In the genomic region with DNA sequence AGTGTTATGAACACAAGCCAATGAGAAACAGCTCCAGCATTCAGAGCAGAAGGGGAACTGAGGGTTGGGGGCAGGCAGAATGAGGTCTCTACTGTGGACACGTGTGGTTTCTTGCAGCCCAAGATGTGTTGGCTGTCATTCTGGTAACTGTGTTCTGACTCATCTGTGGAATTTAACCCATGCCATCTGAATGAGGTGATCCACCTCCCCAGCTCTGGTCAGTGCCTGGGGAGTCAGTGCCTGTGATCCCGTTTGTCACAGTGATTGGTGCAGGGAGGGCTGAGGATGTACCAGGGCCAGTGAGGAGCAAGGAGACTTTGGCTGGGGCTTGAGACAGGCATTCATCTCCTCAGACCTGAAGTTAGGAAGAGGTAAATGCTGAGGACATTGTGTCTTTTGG, we compare ENCODE assay signal across 14 cellular contexts.
A peak's percentile ranks its signal among the peaks of the same experiment; 100 is the strongest.
DNase-seq lines count a peak whose midpoint lies in the region; ATAC-seq, FAIRE-seq and TF ChIP-seq lines count a peak whose summit lies in the region.
"Had no signal": no experiment of that assay in that cellular context is flagged by ENCODE, and none has a peak within 500 bp of the region (broad histone marks: within the 10 kb centered on the region; RNA-seq: fewer than 3 reads in every experiment).

No MANE protein-coding gene starts in this region.

- H3K4me1 Mint-ChIP-seq in immature natural killer cell: peaks cover 26 to 37% of the 10 kb centered on the region in 2 donors
- H3K4me1 Mint-ChIP-seq in activated CD4-positive, alpha-beta memory T cell treated with anti-CD3 and anti-CD28 coated beads, Interleukin-2, amount 10 ng/mL, durations not matched to agents 7 days and 5 days: no peaks in the 10 kb centered on the region

- peaks cover 12 to 16% (median 15%) of the 10 kb centered on the region in 3 donors for H3K27me3 Mint-ChIP-seq in immature natural killer cell (ENCODE audit: low read depth in 3 of 3)
- no peaks in the 10 kb centered on the region for H3K27me3 Mint-ChIP-seq in activated CD4-positive, alpha-beta memory T cell treated with anti-CD3 and anti-CD28 coated beads, Interleukin-2, amount 10 ng/mL, durations not matched to agents 7 days and 5 days

- CTCF ChIA-PET in HEK293 (lab: Yijun Ruan, JAX): interaction anchor here (1.3 kb wide), 1 partner anchor 122 kb away, joined by 4 read pairs; no protein-coding TSS in a partner anchor
- CTCF ChIA-PET in activated CD4-positive, alpha-beta memory T cell treated with anti-CD3 and anti-CD28 coated beads, Interleukin-2, amount 10 ng/mL, durations not matched to agents 7 days and 5 days (lab: Charles Lee): no interaction called here

- no peaks in the 10 kb centered on the region for H3K36me3 Mint-ChIP-seq in immature natural killer cell
- H3K36me3 Mint-ChIP-seq in activated CD4-positive, alpha-beta memory T cell treated with anti-CD3 and anti-CD28 coated beads, Interleukin-2, amount 10 ng/mL, durations not matched to agents 7 days and 5 days (ENCODE audit: low read depth): no peaks in the 10 kb centered on the region

- no peak overlapping the region for H3K4me3 ChIP-seq in HEK293 (ENCODE audit: low read depth, low read length)
- no peak overlapping the region for H3K4me3 ChIP-seq in RWPE2 (ENCODE audit: severe bottlenecking)
- H3K4me3 ChIP-seq in fibroblast of pulmonary artery (replicated peaks; ENCODE audit: low read depth, low read length): no peak overlapping the region
- H3K4me3 ChIP-seq: gastrocnemius medialis, suprapubic skin had no signal

- H3K27ac ChIP-seq in HEK293 (ENCODE audit: extremely low read depth, low read depth, low read length): no peak overlapping the region
- no peak overlapping the region for H3K27ac ChIP-seq in RWPE2 (ENCODE audit: poor library complexity, severe bottlenecking)
- H3K27ac ChIP-seq: gastrocnemius medialis, suprapubic skin, VCaP had no signal

- H3K36me3 ChIP-seq in HEK293 (ENCODE audit: control insufficient read depth in 2 of 2, insufficient read depth in 1 of 2, low read length in 2 of 2) (no peaks in the 10 kb centered on the region), RWPE2 (ENCODE audit: low read depth) (no peaks in the 10 kb centered on the region)
- H3K36me3 ChIP-seq: gastrocnemius medialis, suprapubic skin had no signal

- no peak overlapping the region for H3K27ac Mint-ChIP-seq in immature natural killer cell
- no peak overlapping the region for H3K27ac Mint-ChIP-seq in activated CD4-positive, alpha-beta memory T cell treated with anti-CD3 and anti-CD28 coated beads, Interleukin-2, amount 10 ng/mL, durations not matched to agents 7 days and 5 days
- H3K27ac Mint-ChIP-seq: activated T-cell treated with anti-CD3 and anti-CD28 coated beads, Interleukin-2, amount 50 U/mL, for 24 hours had no signal

- peaks cover 9% of the 10 kb centered on the region for H3K4me1 ChIP-seq in HEK293 (ENCODE audit: control insufficient read depth, insufficient read depth, low read length)
- no peaks in the 10 kb centered on the region for H3K4me1 ChIP-seq in RWPE2 (ENCODE audit: insufficient read depth, poor library complexity, severe bottlenecking)
- H3K4me1 ChIP-seq: gastrocnemius medialis, suprapubic skin had no signal

- TF ChIP-seq CTCF in HEK293 (tag by site-specific recombination; IDR thresholded peaks at IDR 0.05): no peak
- no peak for TF ChIP-seq CTCF in RWPE2 (IDR thresholded peaks at IDR 0.05; ENCODE audit: poor library complexity, severe bottlenecking)
- TF ChIP-seq CTCF in fibroblast of pulmonary artery (IDR thresholded peaks at IDR 0.05; ENCODE audit: low read length, missing control alignments): no peak

- peak; percentile 96 for FAIRE-seq in urothelium cell line (lab: Jason Lieb, UNC)

- H3K9me3 ChIP-seq in HEK293 (ENCODE audit: control insufficient read depth, insufficient read depth, low read depth, low read length): no peaks in the 10 kb centered on the region
- no peaks in the 10 kb centered on the region for H3K9me3 ChIP-seq in RWPE2 (ENCODE audit: severe bottlenecking)
- H3K9me3 ChIP-seq: gastrocnemius medialis, suprapubic skin had no signal

- ATAC-seq in RWPE2 (ENCODE audit: low read depth) (peak; percentile 85), GM19452 (IDR thresholded peaks at IDR 0.05; ENCODE audit: unreplicated experiment) (no peak)
- ATAC-seq: gastrocnemius medialis had no signal

- no peaks in the 10 kb centered on the region for H3K27me3 ChIP-seq in RWPE2 (ENCODE audit: insufficient read depth, poor library complexity, severe bottlenecking)
- H3K27me3 ChIP-seq: gastrocnemius medialis, suprapubic skin had no signal

- no peak for DNase-seq in RWPE2 (ENCODE audit: low spot score)
- DNase-seq in fibroblast of pulmonary artery (ENCODE audit: low read depth): peak; percentile 40
- peak; percentile 86 for DNase-seq in urothelium cell line (ENCODE audit: low spot score)
- DNase-seq in immature natural killer cell: no peak
- no peak for DNase-seq in activated CD4-positive, alpha-beta memory T cell treated with anti-CD3 and anti-CD28 coated beads, Interleukin-2, amount 10 ng/mL, durations not matched to agents 7 days and 5 days
- DNase-seq: activated T-cell treated with anti-CD3 and anti-CD28 coated beads, Interleukin-2, amount 50 U/mL, for 24 hours; caudate nucleus; gastrocnemius medialis; NCI-H1694; stimulated activated CD4-positive, alpha-beta T cell treated with anti-CD3 and anti-CD28 coated beads, Interleukin-4, amount 100 ng/mL, for 1 hour had no signal

- H3K9me3 Mint-ChIP-seq in immature natural killer cell: no peaks in the 10 kb centered on the region
- H3K9me3 Mint-ChIP-seq in activated CD4-positive, alpha-beta memory T cell treated with anti-CD3 and anti-CD28 coated beads, Interleukin-2, amount 10 ng/mL, durations not matched to agents 7 days and 5 days: no peaks in the 10 kb centered on the region

- POLR2A ChIA-PET in HEK293 (lab: Yijun Ruan, JAX): no interaction called here
- POLR2A ChIA-PET in activated CD4-positive, alpha-beta memory T cell treated with anti-CD3 and anti-CD28 coated beads, Interleukin-2, amount 10 ng/mL, durations not matched to agents 7 days and 5 days (lab: Charles Lee): no interaction called here

- no peak overlapping the region for H3K4me3 Mint-ChIP-seq in immature natural killer cell
- no peak overlapping the region for H3K4me3 Mint-ChIP-seq in activated CD4-positive, alpha-beta memory T cell treated with anti-CD3 and anti-CD28 coated beads, Interleukin-2, amount 10 ng/mL, durations not matched to agents 7 days and 5 days
- H3K4me3 Mint-ChIP-seq: activated T-cell treated with anti-CD3 and anti-CD28 coated beads, Interleukin-2, amount 50 U/mL, for 24 hours had no signal

TF ChIP-seq in HEK293, 187 proteins besides CTCF, POLR2A, EP300 and RAD21:
- TF ChIP-seq, protein P1, sequence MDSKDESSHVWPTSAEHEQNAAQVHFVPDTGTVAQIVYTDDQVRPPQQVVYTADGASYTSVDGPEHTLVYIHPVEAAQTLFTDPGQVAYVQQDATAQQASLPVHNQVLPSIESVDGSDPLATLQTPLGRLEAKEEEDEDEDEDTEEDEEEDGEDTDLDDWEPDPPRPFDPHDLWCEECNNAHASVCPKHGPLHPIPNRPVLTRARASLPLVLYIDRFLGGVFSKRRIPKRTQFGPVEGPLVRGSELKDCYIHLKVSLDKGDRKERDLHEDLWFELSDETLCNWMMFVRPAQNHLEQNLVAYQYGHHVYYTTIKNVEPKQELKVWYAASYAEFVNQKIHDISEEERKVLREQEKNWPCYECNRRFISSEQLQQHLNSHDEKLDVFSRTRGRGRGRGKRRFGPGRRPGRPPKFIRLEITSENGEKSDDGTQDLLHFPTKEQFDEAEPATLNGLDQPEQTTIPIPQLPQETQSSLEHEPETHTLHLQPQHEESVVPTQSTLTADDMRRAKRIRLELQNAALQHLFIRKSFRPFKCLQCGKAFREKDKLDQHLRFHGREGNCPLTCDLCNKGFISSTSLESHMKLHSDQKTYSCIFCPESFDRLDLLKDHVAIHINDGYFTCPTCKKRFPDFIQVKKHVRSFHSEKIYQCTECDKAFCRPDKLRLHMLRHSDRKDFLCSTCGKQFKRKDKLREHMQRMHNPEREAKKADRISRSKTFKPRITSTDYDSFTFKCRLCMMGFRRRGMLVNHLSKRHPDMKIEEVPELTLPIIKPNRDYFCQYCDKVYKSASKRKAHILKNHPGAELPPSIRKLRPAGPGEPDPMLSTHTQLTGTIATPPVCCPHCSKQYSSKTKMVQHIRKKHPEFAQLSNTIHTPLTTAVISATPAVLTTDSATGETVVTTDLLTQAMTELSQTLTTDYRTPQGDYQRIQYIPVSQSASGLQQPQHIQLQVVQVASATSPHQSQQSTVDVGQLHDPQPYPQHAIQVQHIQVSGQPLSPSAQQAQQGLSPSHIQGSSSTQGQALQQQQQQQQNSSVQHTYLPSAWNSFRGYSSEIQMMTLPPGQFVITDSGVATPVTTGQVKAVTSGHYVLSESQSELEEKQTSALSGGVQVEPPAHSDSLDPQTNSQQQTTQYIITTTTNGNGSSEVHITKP (tag by site-specific recombination; IDR thresholded peaks at IDR 0.05): 0 out of 2 replicates have a peak, but pooled peaks have one; percentile 23
- TF ChIP-seq ZNF426 (tag by site-specific recombination; IDR thresholded peaks at IDR 0.05) (no peak), ZNF19 (tag by site-specific recombination; IDR thresholded peaks at IDR 0.05; ENCODE audit: low read depth) (no peak)

Comparison
In these comparisons a context has a peak if more than half of its experiments do, and no peak if none do; other contexts are left out.
1. DNase-seq: peak in fibroblast of pulmonary artery (single experiment) and urothelium cell line (single experiment); none in RWPE2 (single experiment), immature natural killer cell (0 of 3) and activated CD4-positive, alpha-beta memory T cell treated with anti-CD3 and anti-CD28 coated beads, Interleukin-2, amount 10 ng/mL, durations not matched to agents 7 days and 5 days (single experiment).